Comparison of ENCODE assay signal across 23 cellular contexts in the genomic region with DNA sequence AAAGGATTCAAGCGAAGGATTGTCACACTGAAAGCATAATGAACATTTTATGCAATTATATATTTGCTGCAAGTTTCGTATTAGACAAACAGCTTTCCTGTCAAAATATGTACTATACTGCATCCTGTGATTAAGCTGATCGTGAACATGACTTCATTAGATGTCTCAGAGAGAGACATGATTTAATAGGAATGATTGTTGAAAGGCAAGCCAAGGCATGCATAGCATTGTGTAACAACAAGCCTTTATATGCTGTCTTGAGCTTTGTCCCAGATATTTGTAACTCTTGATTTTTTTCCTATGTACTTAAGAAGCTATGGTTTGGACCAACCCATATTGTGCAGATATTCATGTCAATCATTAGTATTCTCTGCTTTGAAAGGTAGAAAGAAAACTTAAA.
DNase-seq lines count a peak whose midpoint lies in the region; ATAC-seq and TF ChIP-seq lines count a peak whose summit lies in the region.
"Had no signal": no experiment of that assay in that cellular context is flagged by ENCODE, and none has a peak within 500 bp of the region (broad histone marks: within the 10 kb centered on the region; RNA-seq: fewer than 3 reads in every experiment).

No MANE protein-coding gene starts in this region.

- H3K27me3 ChIP-seq in RWPE2 (ENCODE audit: insufficient read depth, poor library complexity, severe bottlenecking) (no peaks in the 10 kb centered on the region), prostate gland (replicated peaks; ENCODE audit: insufficient read depth) (no peaks in the 10 kb centered on the region)
- H3K27me3 ChIP-seq: SJSA1 had no signal

- H3K9me3 ChIP-seq in RWPE2 (ENCODE audit: severe bottlenecking) (no peaks in the 10 kb centered on the region), prostate gland (no peaks in the 10 kb centered on the region)
- H3K9me3 ChIP-seq: HAP-1 had no signal

- H3K4me1 ChIP-seq in RWPE2 (ENCODE audit: insufficient read depth, poor library complexity, severe bottlenecking) (peaks cover 3% of the 10 kb centered on the region), prostate gland (replicated peaks) (no peaks in the 10 kb centered on the region)
- H3K4me1 ChIP-seq: HAP-1, SJSA1 had no signal

- peak in 2 of 3 experiments; percentile 7 to 52 for DNase-seq in NCI-H1417 (lab: John Stamatoyannopoulos, UW)
- DNase-seq in NCI-H1417 treated with DMSO at 0.1 percent for 48 hours (lab: John Stamatoyannopoulos, UW): no peak
- no peak for DNase-seq in RWPE2 (ENCODE audit: low spot score)
- DNase-seq in epithelial cell of prostate (ENCODE audit: low read depth, low spot score): peak; percentile 81
- DNase-seq in prostate gland (ENCODE audit: low spot score): peak; percentile 30
- no peak for DNase-seq in activated CD4-positive, alpha-beta T cell treated with anti-CD3 and anti-CD28 coated beads, Interleukin-2, amount 50 U/mL, for 4 hours
- DNase-seq in HuH-7.5 (ENCODE audit: low spot score): no peak
- DNase-seq: CD8-positive, alpha-beta memory T cell; DMS 273 treated with DMSO at 0.1 percent for 48 hours; DMS79 treated with DMSO at 0.1 percent for 48 hours; GF-D8; GOT3; NCI-H1092; NCI-H1436 treated with DMSO at 0.1 percent for 48 hours; NCI-H2029; NCI-H524; NCI-H774; Right ventricle myocardium superior had no signal

- 49% methylated on average over 3 of the region's 3 CpGs for WGBS in prostate gland

- intact Hi-C loops in prostate gland (cut with DNase I): no loop called here

- H3K36me3 ChIP-seq in RWPE2 (ENCODE audit: low read depth): no peaks in the 10 kb centered on the region
- H3K36me3 ChIP-seq in prostate gland: no peaks in the 10 kb centered on the region
- H3K36me3 ChIP-seq: HAP-1, SJSA1 had no signal

- H3K27ac ChIP-seq in RWPE2 (ENCODE audit: poor library complexity, severe bottlenecking) (no peak overlapping the region), epithelial cell of prostate (peak overlapping the region; percentile 16), prostate gland (no peak overlapping the region)
- H3K27ac ChIP-seq: 22Rv1, HL-60, SJSA1 had no signal

- TF ChIP-seq CTCF in RWPE2 (IDR thresholded peaks at IDR 0.05; ENCODE audit: poor library complexity, severe bottlenecking) (no peak), prostate gland (IDR thresholded peaks at IDR 0.05) (no peak)

- H3K4me3 ChIP-seq in RWPE2 (ENCODE audit: severe bottlenecking) (no peak overlapping the region), prostate gland (no peak overlapping the region)
- H3K4me3 ChIP-seq: HAP-1, SJSA1 had no signal

- TF ChIP-seq POLR2A in prostate gland (IDR thresholded peaks at IDR 0.05): no peak

- ATAC-seq in RWPE2 (ENCODE audit: low read depth) (peak; percentile 96), GM19351 (IDR thresholded peaks at IDR 0.05; ENCODE audit: unreplicated experiment) (no peak)

Comparison
In these comparisons a context has a peak if more than half of its experiments do, and no peak if none do; other contexts are left out.
1. DNase-seq: peak in NCI-H1417 (2 of 3), epithelial cell of prostate (single experiment) and prostate gland (single experiment); none in NCI-H1417 treated with DMSO at 0.1 percent for 48 hours (single experiment), RWPE2 (single experiment), activated CD4-positive, alpha-beta T cell treated with anti-CD3 and anti-CD28 coated beads, Interleukin-2, amount 50 U/mL, for 4 hours (0 of 2) and HuH-7.5 (single experiment).